10 cellular contexts compared by ENCODE assay signal in genomic region chr12:43278268-43278832, GRCh38.
DNase-seq lines count a peak whose midpoint lies in the region; ATAC-seq and TF ChIP-seq lines count a peak whose summit lies in the region.
"Had no signal": no experiment of that assay in that cellular context is flagged by ENCODE, and none has a peak within 500 bp of the region (broad histone marks: within the 10 kb centered on the region; RNA-seq: fewer than 3 reads in every experiment).

No MANE protein-coding gene starts in this region.

- no peak overlapping the region for H3K4me3 Mint-ChIP-seq in stimulated activated naive B cell treated with anti-CD40 and anti-IgM and Interleukin-4, amounts not matched to agents 10 μg/mL and 1 μg/mL and 100 μg/mL, for 72 hours

- intact Hi-C loops in vagina (cut with DNase I), result no loop called here

- ATAC-seq in HG02852 (IDR thresholded peaks at IDR 0.05; ENCODE audit: unreplicated experiment), result peak; percentile 94
- peak; percentile 92 to 94 for ATAC-seq in stimulated activated naive B cell treated with anti-CD40 and anti-IgM and Interleukin-4, amounts not matched to agents 10 μg/mL and 1 μg/mL and 100 μg/mL, for 72 hours (replicated peaks)

- TF ChIP-seq CTCF in vagina (IDR thresholded peaks at IDR 0.05), result no peak

- TF ChIP-seq RAD21 in Ishikawa (IDR thresholded peaks at IDR 0.05; ENCODE audit: low read depth), result no peak

- peaks cover 0 to 3% of the 10 kb centered on the region in 2 donors for H3K36me3 Mint-ChIP-seq in stimulated activated naive B cell treated with anti-CD40 and anti-IgM and Interleukin-4, amounts not matched to agents 10 μg/mL and 1 μg/mL and 100 μg/mL, for 72 hours

- no peaks in the 10 kb centered on the region for H3K27me3 Mint-ChIP-seq in stimulated activated naive B cell treated with anti-CD40 and anti-IgM and Interleukin-4, amounts not matched to agents 10 μg/mL and 1 μg/mL and 100 μg/mL, for 72 hours

- H3K27ac ChIP-seq in vagina, result no peak overlapping the region
- H3K27ac ChIP-seq: SK-N-MC had no signal

- peaks cover 26 to 41% of the 10 kb centered on the region in 2 donors for H3K4me1 Mint-ChIP-seq in stimulated activated naive B cell treated with anti-CD40 and anti-IgM and Interleukin-4, amounts not matched to agents 10 μg/mL and 1 μg/mL and 100 μg/mL, for 72 hours

- no peak overlapping the region for H3K27ac Mint-ChIP-seq in stimulated activated naive B cell treated with anti-CD40 and anti-IgM and Interleukin-4, amounts not matched to agents 10 μg/mL and 1 μg/mL and 100 μg/mL, for 72 hours

- H3K4me1 ChIP-seq in vagina, result peaks cover 4% of the 10 kb centered on the region

- H3K27me3 ChIP-seq in vagina, result no peaks in the 10 kb centered on the region

- no peak for TF ChIP-seq EP300 in Ishikawa (IDR thresholded peaks at IDR 0.05; ENCODE audit: borderline replicate concordance)

- H3K4me3 ChIP-seq in vagina, result no peak overlapping the region
- H3K4me3 ChIP-seq: SK-N-MC had no signal

- peaks cover 3 to 4% of the 10 kb centered on the region in 2 donors for H3K9me3 Mint-ChIP-seq in stimulated activated naive B cell treated with anti-CD40 and anti-IgM and Interleukin-4, amounts not matched to agents 10 μg/mL and 1 μg/mL and 100 μg/mL, for 72 hours

- TF ChIP-seq POLR2A in vagina (IDR thresholded peaks at IDR 0.05), result no peak

- no peaks in the 10 kb centered on the region for H3K36me3 ChIP-seq in vagina

- peak; percentile 45 to 80 for DNase-seq in NOMO-1 (lab: John Stamatoyannopoulos, UW; ENCODE audit: unreplicated experiment in 2 of 2)
- DNase-seq in NOMO-1 treated with dmso at 0.1 percent for 144 hours (lab: John Stamatoyannopoulos, UW; ENCODE audit: unreplicated experiment), result no peak
- no peak for DNase-seq in stimulated activated naive B cell treated with anti-CD40 and anti-IgM and Interleukin-4, amounts not matched to agents 10 μg/mL and 1 μg/mL and 100 μg/mL, for 72 hours
- DNase-seq in vagina (ENCODE audit: extremely low spot score in 2 of 2), result no peak
- no peak for DNase-seq in anterior cingulate cortex (lab: John Stamatoyannopoulos, UW)
- DNase-seq in NCI-H1048 (lab: John Stamatoyannopoulos, UW), result no peak
- DNase-seq: ACHN had no signal

- no peaks in the 10 kb centered on the region for H3K9me3 ChIP-seq in vagina

TF ChIP-seq in Ishikawa, 13 proteins besides CTCF, POLR2A, EP300 and RAD21:
- TF ChIP-seq TEAD4 (IDR thresholded peaks at IDR 0.05) (no peak), YY1 (IDR thresholded peaks at IDR 0.05; ENCODE audit: low read depth) (no peak), REST (IDR thresholded peaks at IDR 0.05; ENCODE audit: low read depth) (no peak), NFIC (IDR thresholded peaks at IDR 0.05) (peak; percentile 32; the same call in 1 of the 2 replicates), MAX (IDR thresholded peaks at IDR 0.05) (no peak), EGR1 (IDR thresholded peaks at IDR 0.05) (no peak), ZBTB7A (IDR thresholded peaks at IDR 0.05; ENCODE audit: low read depth) (no peak), CEBPB (IDR thresholded peaks at IDR 0.05) (no peak), CREB1 (IDR thresholded peaks at IDR 0.05; ENCODE audit: low read depth) (no peak)

Comparison
In these comparisons a context has a peak if more than half of its experiments do, and no peak if none do; other contexts are left out.
1. DNase-seq: peak in NOMO-1 (2 of 2); none in NOMO-1 treated with dmso at 0.1 percent for 144 hours (single experiment), stimulated activated naive B cell treated with anti-CD40 and anti-IgM and Interleukin-4, amounts not matched to agents 10 μg/mL and 1 μg/mL and 100 μg/mL, for 72 hours (single experiment), vagina (0 of 2), anterior cingulate cortex (0 of 58) and NCI-H1048 (single experiment).